8 cellular contexts compared by ENCODE assay signal in the genomic region with DNA sequence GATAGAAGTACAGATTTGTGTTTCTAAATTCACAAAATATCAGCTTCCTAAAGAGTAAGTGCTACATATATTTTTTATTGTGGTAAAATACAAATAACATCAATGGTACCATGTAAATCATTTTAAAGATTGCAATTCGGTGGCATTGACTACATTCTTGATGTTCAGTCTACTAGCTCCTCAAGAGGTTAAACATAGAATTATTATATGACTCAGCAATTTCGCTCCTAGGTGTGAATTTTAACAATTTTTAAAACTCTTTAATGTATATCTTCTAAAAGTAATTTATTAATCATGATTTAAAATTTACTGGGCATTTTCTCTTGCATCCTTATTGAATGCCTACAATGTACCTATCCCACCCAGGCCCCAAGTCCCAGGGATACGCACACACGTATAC. TPM values are rescaled to one million over a fixed set of nuclear protein-coding genes. Genes with fewer than 3 reads are reported as not detected.
"Had no signal": no experiment of that assay in that cellular context is flagged by ENCODE, and none has a peak within 500 bp of the region (broad histone marks: within the 10 kb centered on the region; RNA-seq: fewer than 3 reads in every experiment).

No MANE protein-coding gene starts in this region.

- H2AFZ ChIP-seq: GM23248 had no signal

- H3K9me3 ChIP-seq: HAP-1 had no signal

- FAIRE-seq: HTR-8/SVneo had no signal

- H3K4me2 ChIP-seq: KMS-11 had no signal

- H3K27ac ChIP-seq: GM23248, KMS-11 had no signal

- ATAC-seq: HCT116 had no signal

- H3K9ac ChIP-seq: GM23248, KMS-11 had no signal

- DNase-seq: GM23248, HFFc6, Karpas-422, KBM-7 had no signal

- H3K27ac Mint-ChIP-seq: HFFc6 had no signal

- H3K9me3 Mint-ChIP-seq: HFFc6 had no signal

- H3K4me3 ChIP-seq: GM23248, HAP-1 had no signal

- H3K4me1 ChIP-seq: HAP-1 had no signal

- H3K4me3 Mint-ChIP-seq: HFFc6 had no signal

- H3K36me3 ChIP-seq: HAP-1 had no signal

RNA-seq across cellular contexts. Expression of a gene that starts 29.8 kb away (rescaled TPM):
- total RNA-seq: GM23248, HFFc6 had no signal
